ENCODE assay signal across 15 cellular contexts in genomic region chr17:47945080-47945479, GRCh38. TPM values are rescaled to one million over a fixed set of nuclear protein-coding genes. Genes with fewer than 3 reads are reported as not detected.
DNase-seq lines count a peak whose midpoint lies in the region; ATAC-seq and TF ChIP-seq lines count a peak whose summit lies in the region.
"Had no signal": no experiment of that assay in that cellular context is flagged by ENCODE, and none has a peak within 500 bp of the region (broad histone marks: within the 10 kb centered on the region; RNA-seq: fewer than 3 reads in every experiment).

No MANE protein-coding gene starts in this region.

- DNase-seq in ascending aorta (ENCODE audit: low spot score in 2 of 2) (no peak), neural progenitor cell (ENCODE audit: low spot score) (no peak), NCI-H1417 treated with DMSO at 0.1 percent for 48 hours (lab: John Stamatoyannopoulos, UW) (no peak), NCI-H2107 (lab: John Stamatoyannopoulos, UW) (no peak)
- DNase-seq: effector CD8-positive, alpha-beta T cell; NCI-H510A treated with DMSO at 0.1 percent for 48 hours; stimulated activated CD4-positive, alpha-beta T cell treated with anti-CD3 and anti-CD28 coated beads, Interleukin-15, amount 100 ng/mL, for 24 hours; SW 1271 had no signal

- H3K9me2 ChIP-seq in Loucy (replicated peaks; ENCODE audit: low read depth, low read length): no peaks in the 10 kb centered on the region

- H3K9ac ChIP-seq in Loucy (ENCODE audit: low read depth, low read length, poor library complexity, severe bottlenecking) (no peak overlapping the region), neural progenitor cell (no peak overlapping the region)

- H3K27me3 ChIP-seq in Loucy (ENCODE audit: insufficient read depth, low read length, poor library complexity, severe bottlenecking) (no peaks in the 10 kb centered on the region), ascending aorta (no peaks in the 10 kb centered on the region), neural progenitor cell (peaks cover 16% of the 10 kb centered on the region)
- H3K27me3 ChIP-seq: hepatocyte, tibial nerve had no signal

- peaks cover 2% of the 10 kb centered on the region for H3K36me3 Mint-ChIP-seq in neural progenitor cell

- ATAC-seq in HG03045 (IDR thresholded peaks at IDR 0.05; ENCODE audit: unreplicated experiment) (no peak), HG03025 (IDR thresholded peaks at IDR 0.05; ENCODE audit: low FRiP score, unreplicated experiment) (no peak)
- ATAC-seq: mucosa of descending colon had no signal

- no peak overlapping the region for H3K4me3 ChIP-seq in Loucy (ENCODE audit: low read length, poor library complexity, severe bottlenecking)
- no peak overlapping the region for H3K4me3 ChIP-seq in ascending aorta
- H3K4me3 ChIP-seq in neural progenitor cell: no peak overlapping the region
- H3K4me3 ChIP-seq: hepatocyte, mucosa of descending colon, tibial nerve had no signal

- H2AFZ ChIP-seq in Loucy (ENCODE audit: low read length) (no peak overlapping the region), neural progenitor cell (replicated peaks) (no peak overlapping the region)
- H2AFZ ChIP-seq: hepatocyte had no signal

- H3K27ac Mint-ChIP-seq in neural progenitor cell: peak overlapping the region; percentile 8

- H3F3A ChIP-seq in Loucy (ENCODE audit: low read depth) (no peaks in the 10 kb centered on the region), neural progenitor cell (ENCODE audit: low read depth) (no peaks in the 10 kb centered on the region)

- H3K79me2 ChIP-seq in Loucy (ENCODE audit: insufficient read depth, low read length): peaks cover 12% of the 10 kb centered on the region
- no peaks in the 10 kb centered on the region for H3K79me2 ChIP-seq in neural progenitor cell (ENCODE audit: low read depth)
- H3K79me2 ChIP-seq: hepatocyte had no signal

- H3K36me3 ChIP-seq in Loucy (ENCODE audit: insufficient read depth, low read length) (no peaks in the 10 kb centered on the region), ascending aorta (peaks cover 0 to 24% of the 10 kb centered on the region in 2 donors), neural progenitor cell (no peaks in the 10 kb centered on the region)

- H4K20me1 ChIP-seq in Loucy (ENCODE audit: insufficient read depth, low read length, poor library complexity, severe bottlenecking) (no peaks in the 10 kb centered on the region), neural progenitor cell (ENCODE audit: low read depth) (no peaks in the 10 kb centered on the region)

- no peaks in the 10 kb centered on the region for H3K27me3 Mint-ChIP-seq in neural progenitor cell (ENCODE audit: insufficient read depth, low read depth)

- H3K4me3 Mint-ChIP-seq in neural progenitor cell: no peak overlapping the region

- no peaks in the 10 kb centered on the region for H3K9me3 Mint-ChIP-seq in neural progenitor cell

- H3K4me1 Mint-ChIP-seq in neural progenitor cell: peaks cover 17% of the 10 kb centered on the region

- H3K4me1 ChIP-seq in Loucy (ENCODE audit: insufficient read depth, low read length, poor library complexity, severe bottlenecking) (peaks cover 29% of the 10 kb centered on the region), ascending aorta (peaks cover 10 to 21% of the 10 kb centered on the region in 2 donors), neural progenitor cell (peaks cover 5% of the 10 kb centered on the region)

- TF ChIP-seq CTCF in C4-2B (conservative IDR thresholded peaks at IDR 0.05): no peak
- no peak for TF ChIP-seq CTCF in Loucy (conservative IDR thresholded peaks at IDR 0.05; ENCODE audit: low read length)
- no peak for TF ChIP-seq CTCF in ascending aorta (IDR thresholded peaks at IDR 0.05)
- TF ChIP-seq CTCF in neural progenitor cell (IDR thresholded peaks at IDR 0.05): no peak

- intact Hi-C loops in ascending aorta (cut with DNase I): loop anchor here (10.0 kb wide), 1 partner anchor 160 kb away; the partner anchor contains the start of genes CBX1 and SNX11

- peak overlapping the region; percentile 92; the same call in 1 of the 2 replicates for H3K27ac ChIP-seq in C4-2B
- H3K27ac ChIP-seq in ascending aorta: peak overlapping the region; percentile 40 to 63
- no peak overlapping the region for H3K27ac ChIP-seq in neural progenitor cell
- H3K27ac ChIP-seq: hepatocyte had no signal

- H3K4me2 ChIP-seq in Loucy (ENCODE audit: low read depth, low read length, poor library complexity, severe bottlenecking): peak overlapping the region; percentile 2
- no peak overlapping the region for H3K4me2 ChIP-seq in neural progenitor cell
- H3K4me2 ChIP-seq: hepatocyte had no signal

- H3K9me3 ChIP-seq in Loucy (ENCODE audit: insufficient read depth, low read depth, low read length) (no peaks in the 10 kb centered on the region), ascending aorta (no peaks in the 10 kb centered on the region), neural progenitor cell (ENCODE audit: low read depth) (no peaks in the 10 kb centered on the region)
- H3K9me3 ChIP-seq: mucosa of descending colon, tibial nerve had no signal

RNA-seq across cellular contexts. Expression of gene PNPO, which starts 3.7 kb away (rescaled TPM):
- total RNA-seq in ascending aorta: 36.7 TPM
- total RNA-seq in neural progenitor cell (ENCODE audit: low replicate concordance): 8.0 and 9.1 TPM in 2 replicates

RNA-seq across cellular contexts. Expression of gene PRR15L, which starts 12.6 kb away (rescaled TPM):
- total RNA-seq in ascending aorta: not detected
- total RNA-seq in neural progenitor cell (ENCODE audit: low replicate concordance): not detected in 2 replicates
- total RNA-seq: tibial nerve had no signal

RNA-seq across cellular contexts. Expression of gene CDK5RAP3, which starts 25.8 kb away (rescaled TPM):
- total RNA-seq in ascending aorta: 52.3 TPM
- total RNA-seq in neural progenitor cell (ENCODE audit: low replicate concordance): 104 and 168 TPM in 2 replicates

RNA-seq across cellular contexts. Expression of gene SP2, which starts 49.0 kb away (rescaled TPM):
- 198 TPM for total RNA-seq in ascending aorta
- 1.6 and 2.3 TPM in 2 replicates for total RNA-seq in neural progenitor cell (ENCODE audit: low replicate concordance)
